1 cellular context compared by ENCODE assay signal in genomic region chr17:43524945-43525575, GRCh38.
TF ChIP-seq lines count a peak whose summit lies in the region.

No MANE protein-coding gene starts in this region.

TF ChIP-seq in WTC11, 78 proteins besides CTCF, POLR2A, EP300 and RAD21 (continued from another document):
- TF ChIP-seq PRDM15 (CRISPR knock-in tag; IDR thresholded peaks at IDR 0.05) (no peak), ZNF263 (CRISPR knock-in tag; IDR thresholded peaks at IDR 0.05; ENCODE audit: low read depth) (no peak), ATF6 (CRISPR knock-in tag; IDR thresholded peaks at IDR 0.05) (no peak), MYBL2 (CRISPR knock-in tag; IDR thresholded peaks at IDR 0.05) (no peak), ERG (CRISPR knock-in tag; IDR thresholded peaks at IDR 0.05) (no peak), MLX (CRISPR knock-in tag; IDR thresholded peaks at IDR 0.05) (no peak), ZNF532 (CRISPR knock-in tag; IDR thresholded peaks at IDR 0.05; ENCODE audit: borderline replicate concordance) (no peak), ZNF317 (CRISPR knock-in tag; IDR thresholded peaks at IDR 0.05; ENCODE audit: borderline replicate concordance, low read depth) (no peak), TEAD1 (CRISPR knock-in tag; IDR thresholded peaks at IDR 0.05) (no peak), KAT7 (CRISPR knock-in tag; IDR thresholded peaks at IDR 0.05; ENCODE audit: borderline replicate concordance) (no peak), NFE2L1 (CRISPR knock-in tag; IDR thresholded peaks at IDR 0.05) (no peak), SMAD4 (CRISPR knock-in tag; IDR thresholded peaks at IDR 0.05) (no peak)
